2 cellular contexts compared by ENCODE assay signal in genomic region chr17:75811174-75811573, GRCh38.
A peak's percentile ranks its signal among the peaks of the same experiment; 100 is the strongest.
TF ChIP-seq lines count a peak whose summit lies in the region.

No MANE protein-coding gene starts in this region.

TF ChIP-seq in IMR-90, 13 proteins besides CTCF, POLR2A, EP300 and RAD21:
- TF ChIP-seq CEBPB (IDR thresholded peaks at IDR 0.05; ENCODE audit: low read depth, low read length): no peak
- TF ChIP-seq CHD1 (IDR thresholded peaks at IDR 0.05; ENCODE audit: low read depth, low read length): no peak
- no peak for TF ChIP-seq BHLHE40 (IDR thresholded peaks at IDR 0.05; ENCODE audit: low read depth, low read length)
- no peak for TF ChIP-seq FOS (IDR thresholded peaks at IDR 0.05; ENCODE audit: low read depth, low read length)
- TF ChIP-seq RFX5 (IDR thresholded peaks at IDR 0.05; ENCODE audit: low read depth, low read length): no peak
- TF ChIP-seq, protein P1, sequence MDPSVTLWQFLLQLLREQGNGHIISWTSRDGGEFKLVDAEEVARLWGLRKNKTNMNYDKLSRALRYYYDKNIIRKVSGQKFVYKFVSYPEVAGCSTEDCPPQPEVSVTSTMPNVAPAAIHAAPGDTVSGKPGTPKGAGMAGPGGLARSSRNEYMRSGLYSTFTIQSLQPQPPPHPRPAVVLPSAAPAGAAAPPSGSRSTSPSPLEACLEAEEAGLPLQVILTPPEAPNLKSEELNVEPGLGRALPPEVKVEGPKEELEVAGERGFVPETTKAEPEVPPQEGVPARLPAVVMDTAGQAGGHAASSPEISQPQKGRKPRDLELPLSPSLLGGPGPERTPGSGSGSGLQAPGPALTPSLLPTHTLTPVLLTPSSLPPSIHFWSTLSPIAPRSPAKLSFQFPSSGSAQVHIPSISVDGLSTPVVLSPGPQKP (IDR thresholded peaks at IDR 0.05; ENCODE audit: borderline replicate concordance, low read depth, low read length): no peak
- peak; percentile 27; the same call in 1 of the 2 replicates for TF ChIP-seq MAFK (IDR thresholded peaks at IDR 0.05; ENCODE audit: low read depth, low read length)
TF ChIP-seq in IMR-90: peak in this region for 1.

TF ChIP-seq in K562, 482 proteins besides CTCF, POLR2A, EP300 and RAD21:
- TF ChIP-seq IFI16 (CRISPR knock-in tag; IDR thresholded peaks at IDR 0.05) (no peak), MCM7 (IDR thresholded peaks at IDR 0.05) (no peak), ZNF77 (CRISPR knock-in tag; IDR thresholded peaks at IDR 0.05) (no peak), C11orf30 (IDR thresholded peaks at IDR 0.05; ENCODE audit: low read depth) (no peak), ZNF316 (IDR thresholded peaks at IDR 0.05) (peak; percentile 31)
